24 cellular contexts compared by ENCODE assay signal in genomic region chr3:30428251-30428650, GRCh38.
DNase-seq lines count a peak whose midpoint lies in the region; TF ChIP-seq lines count a peak whose summit lies in the region.
"Had no signal": no experiment of that assay in that cellular context is flagged by ENCODE, and none has a peak within 500 bp of the region (broad histone marks: within the 10 kb centered on the region; RNA-seq: fewer than 3 reads in every experiment).

No MANE protein-coding gene starts in this region.

- H3K4me1 ChIP-seq in A673 (ENCODE audit: insufficient read depth, low read length, poor library complexity, severe bottlenecking) (peaks cover 8% of the 10 kb centered on the region), SJCRH30 (no peaks in the 10 kb centered on the region)
- H3K4me1 ChIP-seq: HAP-1, neural progenitor cell had no signal

- no peak for TF ChIP-seq CTCF in astrocyte of the spinal cord (IDR thresholded peaks at IDR 0.05; ENCODE audit: low read depth, low read length)
- TF ChIP-seq CTCF in A673 (conservative IDR thresholded peaks at IDR 0.05; ENCODE audit: low read depth, low read length), result no peak

- in situ Hi-C loops in astrocyte of the spinal cord (cut with HindIII; ENCODE audit: low sequenced_read_pairs), result no loop called here

- POLR2A ChIA-PET in A673 (lab: Charles Lee; ENCODE audit: low non-redundant PET), result no interaction called here

- no peak overlapping the region for H3K4me3 ChIP-seq in astrocyte of the spinal cord (ENCODE audit: low read depth, low read length)
- no peak overlapping the region for H3K4me3 ChIP-seq in H7 (ENCODE audit: insufficient read depth, low read depth, low read length)
- H3K4me3 ChIP-seq in A673 (ENCODE audit: low read depth, low read length, poor library complexity, severe bottlenecking), result no peak overlapping the region
- no peak overlapping the region for H3K4me3 ChIP-seq in SJCRH30
- H3K4me3 ChIP-seq: esophagus muscularis mucosa, HAP-1, K562, neural progenitor cell, right atrium auricular region, transverse colon had no signal

- H3K27ac ChIP-seq in A673 (ENCODE audit: low read depth, low read length, poor library complexity, severe bottlenecking), result no peak overlapping the region
- no peak overlapping the region for H3K27ac ChIP-seq in SJCRH30
- H3K27ac ChIP-seq: neural progenitor cell, transverse colon had no signal

- peak; percentile 19 for DNase-seq in A172 (ENCODE audit: low spot score)
- DNase-seq in HCEC 1CT, result peak; percentile 67
- DNase-seq in astrocyte of the spinal cord (ENCODE audit: low read depth, low spot score), result peak; percentile 77
- peak; percentile 87 for DNase-seq in foreskin melanocyte
- DNase-seq in H7, result no peak
- no peak for DNase-seq in NCI-H2227 (lab: John Stamatoyannopoulos, UW; ENCODE audit: unreplicated experiment)
- DNase-seq in A673 (ENCODE audit: low spot score), result no peak
- DNase-seq in SJCRH30, result no peak
- DNase-seq: activated CD4-positive, alpha-beta memory T cell treated with anti-CD3 and anti-CD28 coated beads for 36 hours; activated naive CD4-positive, alpha-beta T cell treated with anti-CD3 and anti-CD28 coated beads, Interleukin-2, amount 10 ng/mL, durations not matched to agents 7 days and 5 days; CD8-positive, alpha-beta T cell; DND-41; hippocampal formation; NCI-H2081 treated with DMSO at 0.1 percent for 48 hours; NCI-H524; Right ventricle myocardium superior; stimulated activated naive CD4-positive, alpha-beta T cell; T-helper 1 cell; transverse colon had no signal

- no peaks in the 10 kb centered on the region for H3K27me3 ChIP-seq in H7 (ENCODE audit: control insufficient read depth, insufficient read depth, low read length)
- H3K27me3 ChIP-seq in A673 (replicated peaks; ENCODE audit: insufficient read depth, low read depth, low read length, poor library complexity), result no peaks in the 10 kb centered on the region
- H3K27me3 ChIP-seq in SJCRH30, result no peaks in the 10 kb centered on the region
- H3K27me3 ChIP-seq: esophagus muscularis mucosa, neural progenitor cell, right atrium auricular region, transverse colon had no signal

- no peaks in the 10 kb centered on the region for H3K36me3 ChIP-seq in H7 (replicated peaks; ENCODE audit: control insufficient read depth, insufficient read depth, low read length)
- H3K36me3 ChIP-seq in A673 (ENCODE audit: insufficient read depth, low read length, poor library complexity, severe bottlenecking), result no peaks in the 10 kb centered on the region
- H3K36me3 ChIP-seq in SJCRH30, result no peaks in the 10 kb centered on the region
- H3K36me3 ChIP-seq: esophagus muscularis mucosa, HAP-1, neural progenitor cell, right atrium auricular region, transverse colon had no signal

- intact Hi-C loops in A673 (cut with micrococcal nuclease; ENCODE audit: unreplicated experiment), result no loop called here

- no TSS peak for BruUV-seq in A673 (replicated peaks; lab: Mats Ljungman, UMichigan)

- CTCF ChIA-PET in A673 (lab: Charles Lee), result no interaction called here

- H3K9me3 ChIP-seq in A673 (ENCODE audit: low read depth, low read length, poor library complexity, severe bottlenecking) (no peaks in the 10 kb centered on the region), SJCRH30 (replicated peaks) (no peaks in the 10 kb centered on the region)
- H3K9me3 ChIP-seq: esophagus muscularis mucosa, HAP-1, right atrium auricular region, transverse colon had no signal

Comparison
In these comparisons a context has a peak if more than half of its experiments do, and no peak if none do; other contexts are left out.
1. DNase-seq: peak in A172 (single experiment), HCEC 1CT (single experiment), astrocyte of the spinal cord (single experiment) and foreskin melanocyte (single experiment); none in H7 (single experiment), NCI-H2227 (single experiment), A673 (single experiment) and SJCRH30 (0 of 2).